Comparison of ENCODE assay signal across 18 cellular contexts in the genomic region with DNA sequence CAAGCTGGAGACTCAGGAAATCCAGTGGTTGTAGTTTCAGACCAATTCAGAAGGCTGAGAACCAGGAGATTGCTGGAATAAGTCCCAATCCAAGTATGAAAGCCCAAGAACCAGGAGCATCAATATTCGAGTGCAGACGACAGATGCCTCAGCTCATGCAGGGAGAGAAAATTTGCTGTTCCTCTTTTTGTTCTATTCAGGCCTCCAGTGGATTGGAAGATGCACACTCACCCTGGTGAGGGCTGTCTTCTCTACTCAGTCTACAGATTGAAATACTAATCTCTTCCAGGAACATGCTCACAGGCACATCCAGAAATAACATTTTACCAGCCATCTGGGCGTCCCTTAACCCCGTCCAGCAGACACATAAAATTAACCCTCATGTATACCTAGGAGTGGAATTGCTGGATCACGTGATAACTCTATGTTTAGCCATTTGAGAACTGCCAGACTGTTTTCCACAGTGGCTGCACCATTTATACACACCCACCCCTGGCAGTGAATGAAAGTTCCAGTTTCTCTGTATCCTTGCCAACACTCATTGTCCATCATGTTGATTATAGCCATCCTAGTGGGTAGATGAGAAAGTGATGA. TPM values are rescaled to one million over a fixed set of nuclear protein-coding genes. Genes with fewer than 3 reads are reported as not detected.
DNase-seq lines count a peak whose midpoint lies in the region; ATAC-seq and TF ChIP-seq lines count a peak whose summit lies in the region.
"Had no signal": no experiment of that assay in that cellular context is flagged by ENCODE, and none has a peak within 500 bp of the region (broad histone marks: within the 10 kb centered on the region; RNA-seq: fewer than 3 reads in every experiment).

No MANE protein-coding gene starts in this region.

- DNase-seq in RPMI7951 (ENCODE audit: low read depth) (peak; percentile 7), inferior parietal cortex (ENCODE audit: extremely low spot score) (peak; percentile 20), foreskin fibroblast (no peak), cardiac septum (ENCODE audit: low spot score) (no peak)
- DNase-seq: colonic mucosa, NCI-H1930, NCI-H510A treated with DMSO at 0.1 percent for 48 hours, testis had no signal

- peak overlapping the region in 1 of 11 experiments; percentile 8; a peak in 1 of 22 replicates for H3K27ac ChIP-seq in BLaER1 treated with 17β-estradiol and CSF1 and Interleukin-3, amounts not matched to agents 10 nM and 100 nM
- H3K27ac ChIP-seq: colonic mucosa, epithelial cell of prostate, testis had no signal

- no peaks in the 10 kb centered on the region for H3K27me3 ChIP-seq in BLaER1 treated with 17β-estradiol and CSF1 and Interleukin-3, amounts not matched to agents 10 nM and 100 nM
- H3K27me3 ChIP-seq: colonic mucosa, testis had no signal

- peak; percentile 6 for TF ChIP-seq POLR2A in GM19099 (IDR thresholded peaks at IDR 0.05; ENCODE audit: extremely low read depth, insufficient read length, low read depth)

- H3K4me1 ChIP-seq in BLaER1 treated with 17β-estradiol and CSF1 and Interleukin-3, amounts not matched to agents 10 nM and 100 nM, result peaks cover 24 to 67% (median 52%) of the 10 kb centered on the region in 10 experiments
- H3K4me1 ChIP-seq: colonic mucosa, testis had no signal

- no peaks in the 10 kb centered on the region for H4K20me1 ChIP-seq in BLaER1 treated with 17β-estradiol and CSF1 and Interleukin-3, amounts not matched to agents 10 nM and 100 nM

- no peaks in the 10 kb centered on the region for H3K9me3 ChIP-seq in BLaER1 treated with 17β-estradiol and CSF1 and Interleukin-3, amounts not matched to agents 10 nM and 100 nM (replicated peaks in 1 of 11)
- H3K9me3 ChIP-seq: colonic mucosa, HAP-1, testis had no signal

- H3K4me3 ChIP-seq in BLaER1 treated with 17β-estradiol and CSF1 and Interleukin-3, amounts not matched to agents 10 nM and 100 nM, result no peak overlapping the region
- no peak overlapping the region for H3K4me3 ChIP-seq in foreskin fibroblast (ENCODE audit: low read depth in 1 of 2, low read length in 2 of 2)
- H3K4me3 ChIP-seq: colonic mucosa, HAP-1, lung, smooth muscle cell, testis had no signal

- intact Hi-C loops in cardiac septum (cut with DNase I), result no loop called here

- ATAC-seq in GM19455 (IDR thresholded peaks at IDR 0.05; ENCODE audit: unreplicated experiment), result no peak
- ATAC-seq: natural killer cell treated with Interleukin-12 subunit alpha and Interleukin-12 subunit beta and Interleukin-15 and Interleukin-18, amount 100 ng/mL, for 72 hours; Panc1 had no signal

- H3K9ac ChIP-seq in BLaER1 treated with 17β-estradiol and CSF1 and Interleukin-3, amounts not matched to agents 10 nM and 100 nM, result no peak overlapping the region

- peaks cover 0 to 13% (median 0%) of the 10 kb centered on the region in 11 experiments; a peak in 3 of 22 replicates for H3K36me3 ChIP-seq in BLaER1 treated with 17β-estradiol and CSF1 and Interleukin-3, amounts not matched to agents 10 nM and 100 nM
- H3K36me3 ChIP-seq: colonic mucosa had no signal

- H3K4me2 ChIP-seq in BLaER1 treated with 17β-estradiol and CSF1 and Interleukin-3, amounts not matched to agents 10 nM and 100 nM, result peak overlapping the region in 9 of 11 experiments; percentile 0 to 25 (median 13); a peak in 10 of 22 replicates
- H3K4me2 ChIP-seq: smooth muscle cell had no signal

- no peak for TF ChIP-seq CTCF in foreskin fibroblast (IDR thresholded peaks at IDR 0.05; ENCODE audit: low read depth, low read length)

RNA-seq across cellular contexts. Expression of a gene that starts 4.5 kb away (rescaled TPM):
- 19.4 and 27.5 TPM in 2 replicates for total RNA-seq in RPMI7951 (2014; rRNA removed; shearing (Covaris generic))
- total RNA-seq in cardiac septum, result 6.4 TPM
- total RNA-seq: progenitor cell of endocrine pancreas, smooth muscle cell had no signal

RNA-seq across cellular contexts. Expression of a gene that starts 35.5 kb away (rescaled TPM):
- 23.9 and 24.8 TPM in 2 replicates for total RNA-seq in RPMI7951 (2014; rRNA removed; shearing (Covaris generic))
- total RNA-seq in cardiac septum, result 6.4 TPM

Comparison
In these comparisons a context has a peak if more than half of its experiments do, and no peak if none do; other contexts are left out.
1. DNase-seq: peak in RPMI7951 (single experiment) and inferior parietal cortex (single experiment); none in foreskin fibroblast (0 of 2) and cardiac septum (single experiment).